24 cellular contexts compared by ENCODE assay signal in the genomic region with DNA sequence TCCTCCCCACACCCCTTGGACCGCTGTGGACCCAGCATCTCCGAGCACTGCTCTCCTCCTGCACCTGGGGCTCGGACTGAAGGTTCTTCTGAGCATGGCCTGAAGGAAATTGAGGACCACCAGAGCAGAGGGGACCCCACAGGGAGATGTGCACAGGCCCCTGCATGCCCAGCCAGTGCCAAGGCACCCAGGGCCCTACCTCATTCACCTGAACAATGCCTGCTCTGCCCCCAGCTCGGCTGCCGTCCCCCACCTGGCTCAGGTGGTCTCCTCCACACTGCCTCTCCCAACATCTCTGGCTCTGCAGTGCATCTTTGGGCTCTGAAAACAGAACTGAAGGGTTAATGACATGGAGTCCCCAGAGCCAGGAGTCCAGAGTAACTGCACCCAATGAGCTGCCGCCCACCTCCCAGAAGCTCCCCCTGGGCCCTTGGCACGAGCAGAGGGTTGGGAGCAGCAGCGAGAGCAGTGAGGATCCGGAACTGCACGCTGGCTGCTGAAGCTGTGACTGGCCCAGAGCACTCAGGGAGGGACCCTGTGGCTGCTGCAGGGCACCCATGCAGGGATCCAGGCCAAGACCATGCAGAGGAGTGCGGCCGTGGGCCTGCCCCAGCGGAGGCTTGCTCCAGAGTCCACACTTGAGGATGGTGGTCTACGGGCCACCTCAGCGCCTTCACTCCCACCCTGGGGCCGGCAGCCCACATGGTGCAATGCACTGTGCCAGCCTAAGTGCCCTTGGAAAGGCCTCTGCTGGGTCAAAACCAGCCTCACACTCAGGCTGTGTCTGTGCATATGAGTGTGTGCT.
"Had no signal": no experiment of that assay in that cellular context is flagged by ENCODE, and none has a peak within 500 bp of the region (broad histone marks: within the 10 kb centered on the region; RNA-seq: fewer than 3 reads in every experiment).

No MANE protein-coding gene starts in this region.

- ATAC-seq: activated CD4-positive, alpha-beta T cell treated with anti-CD3 and anti-CD28 coated beads for 36 hours had no signal

- H3K27me3 ChIP-seq: Peyer's patch, SJCRH30 had no signal

- H3K4me1 ChIP-seq: breast epithelium, Peyer's patch, SJCRH30 had no signal

- DNase-seq: activated CD4-positive, alpha-beta memory T cell treated with anti-CD3 and anti-CD28 coated beads, Interleukin-2, amount 10 ng/mL, durations not matched to agents 7 days and 5 days; activated CD4-positive, alpha-beta T cell treated with anti-CD3 and anti-CD28 coated beads for 36 hours; activated CD4-positive, alpha-beta T cell treated with anti-CD3 and anti-CD28 coated beads, Interleukin-2, amount 50 U/mL, for 1 hour; activated CD8-positive, alpha-beta memory T cell treated with anti-CD3 and anti-CD28 coated beads, Interleukin-2, amount 50 U/mL, for 48 hours; activated naive CD4-positive, alpha-beta T cell treated with anti-CD3 and anti-CD28 coated beads, Interleukin-2, amount 50 U/mL, for 16 hours; activated naive CD8-positive, alpha-beta T cell treated with anti-CD3 and anti-CD28 coated beads, Interleukin-2, amount 10 ng/mL, durations not matched to agents 7 days and 5 days; activated T-cell treated with anti-CD3 and anti-CD28 coated beads, Interleukin-2, amount 50 U/mL, for 1 hour; aorta; Kasumi-1; KBM-7; NCI-H1048; NCI-H146; NCI-H187 treated with DMSO at 0.1 percent for 48 hours; NCI-H2081 treated with DMSO at 0.1 percent for 48 hours; NCI-H446; NCI-H524; Peyer's patch; Right ventricle myocardium superior; SJCRH30; SK-N-SH; T-helper 1 cell; WERI-Rb-1 had no signal

- H3K9me3 ChIP-seq: Peyer's patch, SJCRH30, SK-N-SH had no signal

- H3K27ac ChIP-seq: breast epithelium, Peyer's patch, RWPE1, SJCRH30 had no signal

- H3K36me3 ChIP-seq: breast epithelium, Peyer's patch, SJCRH30, WERI-Rb-1 had no signal

- H3K4me3 ChIP-seq: breast epithelium, Peyer's patch, SJCRH30 had no signal

- H3K9ac ChIP-seq: SK-N-SH had no signal
